11 cellular contexts compared by ENCODE assay signal in genomic region chr10:68934994-68935393, GRCh38. TPM values are rescaled to one million over a fixed set of nuclear protein-coding genes. Genes with fewer than 3 reads are reported as not detected.
A peak's percentile ranks its signal among the peaks of the same experiment; 100 is the strongest.
DNase-seq lines count a peak whose midpoint lies in the region; ATAC-seq, FAIRE-seq and TF ChIP-seq lines count a peak whose summit lies in the region.
"Had no signal": no experiment of that assay in that cellular context is flagged by ENCODE, and none has a peak within 500 bp of the region (broad histone marks: within the 10 kb centered on the region; RNA-seq: fewer than 3 reads in every experiment).

No MANE protein-coding gene starts in this region.

- H3K4me1 Mint-ChIP-seq in activated CD8-positive, alpha-beta T cell treated with anti-CD3 and anti-CD28 coated beads for 36 hours (ENCODE audit: low read depth), result peaks cover 12% of the 10 kb centered on the region
- peaks cover 5% of the 10 kb centered on the region for H3K4me1 Mint-ChIP-seq in activated CD8-positive, alpha-beta T cell treated with anti-CD3 and anti-CD28 coated beads, Interleukin-2, amount 10 ng/mL, durations not matched to agents 7 days and 5 days (ENCODE audit: low read depth)
- H3K4me1 Mint-ChIP-seq in stimulated activated naive CD8-positive, alpha-beta T cell treated with anti-CD3 and anti-CD28 coated beads, Interleukin-15, amount 100 ng/mL, for 72 hours, result peaks cover 5% of the 10 kb centered on the region
- peaks cover 20% of the 10 kb centered on the region for H3K4me1 Mint-ChIP-seq in activated naive CD8-positive, alpha-beta T cell treated with anti-CD3 and anti-CD28 coated beads for 36 hours

- peaks cover 46% of the 10 kb centered on the region for H3K36me3 Mint-ChIP-seq in activated CD8-positive, alpha-beta T cell treated with anti-CD3 and anti-CD28 coated beads for 36 hours (ENCODE audit: low read depth)
- H3K36me3 Mint-ChIP-seq in activated CD8-positive, alpha-beta T cell treated with anti-CD3 and anti-CD28 coated beads, Interleukin-2, amount 10 ng/mL, durations not matched to agents 7 days and 5 days (ENCODE audit: low read depth), result peaks cover 49% of the 10 kb centered on the region
- peaks cover 26% of the 10 kb centered on the region for H3K36me3 Mint-ChIP-seq in activated naive CD8-positive, alpha-beta T cell treated with anti-CD3 and anti-CD28 coated beads for 36 hours

- no peak for DNase-seq in activated CD8-positive, alpha-beta T cell treated with anti-CD3 and anti-CD28 coated beads for 36 hours
- DNase-seq in activated CD8-positive, alpha-beta T cell treated with anti-CD3 and anti-CD28 coated beads, Interleukin-2, amount 10 ng/mL, durations not matched to agents 7 days and 5 days, result no peak
- no peak for DNase-seq in stimulated activated naive CD8-positive, alpha-beta T cell treated with anti-CD3 and anti-CD28 coated beads, Interleukin-15, Interleukin-2, amounts not matched to agents 100 U/mL and 50 U/mL, for 24 hours
- no peak for DNase-seq in stimulated activated naive CD8-positive, alpha-beta T cell treated with anti-CD3 and anti-CD28 coated beads, Interleukin-15, amount 100 ng/mL, for 72 hours
- no peak for DNase-seq in activated naive CD8-positive, alpha-beta T cell treated with anti-CD3 and anti-CD28 coated beads for 36 hours
- DNase-seq in frontal cortex (ENCODE audit: low spot score in 2 of 2), result no peak
- DNase-seq in central memory CD4-positive, alpha-beta T cell, result no peak
- DNase-seq: 8988T; ACHN; CD4-positive, CD25-positive, alpha-beta regulatory T cell; DMS53 had no signal

- no peaks in the 10 kb centered on the region for H3K9me3 Mint-ChIP-seq in activated CD8-positive, alpha-beta T cell treated with anti-CD3 and anti-CD28 coated beads for 36 hours
- H3K9me3 Mint-ChIP-seq in activated CD8-positive, alpha-beta T cell treated with anti-CD3 and anti-CD28 coated beads, Interleukin-2, amount 10 ng/mL, durations not matched to agents 7 days and 5 days (ENCODE audit: insufficient read depth), result no peaks in the 10 kb centered on the region
- H3K9me3 Mint-ChIP-seq in stimulated activated naive CD8-positive, alpha-beta T cell treated with anti-CD3 and anti-CD28 coated beads, Interleukin-15, amount 100 ng/mL, for 72 hours, result no peaks in the 10 kb centered on the region
- H3K9me3 Mint-ChIP-seq in activated naive CD8-positive, alpha-beta T cell treated with anti-CD3 and anti-CD28 coated beads for 36 hours, result no peaks in the 10 kb centered on the region
- H3K9me3 Mint-ChIP-seq: CD4-positive, CD25-positive, alpha-beta regulatory T cell had no signal

- no peak for FAIRE-seq in frontal cortex (lab: Jason Lieb, UNC)

- peak overlapping the region; percentile 20 for H3K27ac Mint-ChIP-seq in activated CD8-positive, alpha-beta T cell treated with anti-CD3 and anti-CD28 coated beads for 36 hours
- H3K27ac Mint-ChIP-seq in activated CD8-positive, alpha-beta T cell treated with anti-CD3 and anti-CD28 coated beads, Interleukin-2, amount 10 ng/mL, durations not matched to agents 7 days and 5 days, result no peak overlapping the region
- peak overlapping the region in 1 of 2 donors; percentile 24 for H3K27ac Mint-ChIP-seq in stimulated activated naive CD8-positive, alpha-beta T cell treated with anti-CD3 and anti-CD28 coated beads, Interleukin-15, amount 100 ng/mL, for 72 hours
- peak overlapping the region; percentile 38 for H3K27ac Mint-ChIP-seq in activated naive CD8-positive, alpha-beta T cell treated with anti-CD3 and anti-CD28 coated beads for 36 hours
- H3K27ac Mint-ChIP-seq: CD4-positive, CD25-positive, alpha-beta regulatory T cell had no signal

- ATAC-seq in activated CD8-positive, alpha-beta T cell treated with anti-CD3 and anti-CD28 coated beads for 36 hours, result no peak
- ATAC-seq in activated CD8-positive, alpha-beta T cell treated with anti-CD3 and anti-CD28 coated beads, Interleukin-2, amount 10 ng/mL, durations not matched to agents 7 days and 5 days, result no peak
- peak; percentile 65 for ATAC-seq in stimulated activated naive CD8-positive, alpha-beta T cell treated with anti-CD3 and anti-CD28 coated beads, Interleukin-15, Interleukin-2, amounts not matched to agents 100 U/mL and 50 U/mL, for 24 hours
- ATAC-seq in stimulated activated naive CD8-positive, alpha-beta T cell treated with anti-CD3 and anti-CD28 coated beads, Interleukin-15, amount 100 ng/mL, for 72 hours, result no peak

- no peak overlapping the region for H3K4me3 Mint-ChIP-seq in activated CD8-positive, alpha-beta T cell treated with anti-CD3 and anti-CD28 coated beads for 36 hours
- no peak overlapping the region for H3K4me3 Mint-ChIP-seq in activated CD8-positive, alpha-beta T cell treated with anti-CD3 and anti-CD28 coated beads, Interleukin-2, amount 10 ng/mL, durations not matched to agents 7 days and 5 days
- H3K4me3 Mint-ChIP-seq in stimulated activated naive CD8-positive, alpha-beta T cell treated with anti-CD3 and anti-CD28 coated beads, Interleukin-15, amount 100 ng/mL, for 72 hours, result no peak overlapping the region
- no peak overlapping the region for H3K4me3 Mint-ChIP-seq in activated naive CD8-positive, alpha-beta T cell treated with anti-CD3 and anti-CD28 coated beads for 36 hours
- H3K4me3 Mint-ChIP-seq: CD4-positive, CD25-positive, alpha-beta regulatory T cell had no signal

- POLR2A ChIA-PET in activated CD8-positive, alpha-beta T cell treated with anti-CD3 and anti-CD28 coated beads for 36 hours (lab: Charles Lee), result interaction anchor here (0.7 to 2.0 kb wide), 3 partner anchors 18 to 32 kb away, joined by 3 to 6 read pairs (median 3); partner anchors contain the start of gene DDX21
- POLR2A ChIA-PET in activated CD8-positive, alpha-beta T cell treated with anti-CD3 and anti-CD28 coated beads, Interleukin-2, amount 10 ng/mL, durations not matched to agents 7 days and 5 days (lab: Charles Lee), result no interaction called here

- no peaks in the 10 kb centered on the region for H3K27me3 Mint-ChIP-seq in activated CD8-positive, alpha-beta T cell treated with anti-CD3 and anti-CD28 coated beads for 36 hours
- no peaks in the 10 kb centered on the region for H3K27me3 Mint-ChIP-seq in activated CD8-positive, alpha-beta T cell treated with anti-CD3 and anti-CD28 coated beads, Interleukin-2, amount 10 ng/mL, durations not matched to agents 7 days and 5 days (ENCODE audit: low read depth)
- H3K27me3 Mint-ChIP-seq in stimulated activated naive CD8-positive, alpha-beta T cell treated with anti-CD3 and anti-CD28 coated beads, Interleukin-15, amount 100 ng/mL, for 72 hours, result no peaks in the 10 kb centered on the region
- H3K27me3 Mint-ChIP-seq in activated naive CD8-positive, alpha-beta T cell treated with anti-CD3 and anti-CD28 coated beads for 36 hours, result no peaks in the 10 kb centered on the region
- H3K27me3 Mint-ChIP-seq: CD4-positive, CD25-positive, alpha-beta regulatory T cell had no signal

- CTCF ChIA-PET in activated CD8-positive, alpha-beta T cell treated with anti-CD3 and anti-CD28 coated beads for 36 hours (lab: Charles Lee), result no interaction called here
- CTCF ChIA-PET in activated CD8-positive, alpha-beta T cell treated with anti-CD3 and anti-CD28 coated beads, Interleukin-2, amount 10 ng/mL, durations not matched to agents 7 days and 5 days (lab: Charles Lee), result no interaction called here

- intact Hi-C loops in activated CD8-positive, alpha-beta T cell treated with anti-CD3 and anti-CD28 coated beads for 36 hours (cut with micrococcal nuclease), result no loop called here

- TF ChIP-seq CTCF in activated CD8-positive, alpha-beta T cell treated with anti-CD3 and anti-CD28 coated beads for 36 hours (IDR thresholded peaks at IDR 0.05), result no peak

RNA-seq across cellular contexts. Expression of gene DDX21, which starts 21.0 kb away (rescaled TPM):
- total RNA-seq in activated CD8-positive, alpha-beta T cell treated with anti-CD3 and anti-CD28 coated beads for 36 hours, result 100 to 1,000 TPM; 192 to 194 TPM
- 10 to 100 TPM; 94.7 to 94.9 TPM for total RNA-seq in activated CD8-positive, alpha-beta T cell treated with anti-CD3 and anti-CD28 coated beads, Interleukin-2, amount 10 ng/mL, durations not matched to agents 7 days and 5 days
- 100 to 1,000 TPM; 306 to 308 TPM for total RNA-seq in activated naive CD8-positive, alpha-beta T cell treated with anti-CD3 and anti-CD28 coated beads for 36 hours
- 46.5 TPM for total RNA-seq in frontal cortex

RNA-seq across cellular contexts. Expression of gene DDX50, which starts 33.9 kb away (rescaled TPM):
- 100 to 1,000 TPM; 102 to 105 TPM for total RNA-seq in activated CD8-positive, alpha-beta T cell treated with anti-CD3 and anti-CD28 coated beads for 36 hours
- 10 to 100 TPM; 46.9 to 50.7 TPM for total RNA-seq in activated CD8-positive, alpha-beta T cell treated with anti-CD3 and anti-CD28 coated beads, Interleukin-2, amount 10 ng/mL, durations not matched to agents 7 days and 5 days
- 10 to 100 TPM; 74.1 to 79.1 TPM for total RNA-seq in activated naive CD8-positive, alpha-beta T cell treated with anti-CD3 and anti-CD28 coated beads for 36 hours
- 51.4 TPM for total RNA-seq in frontal cortex

RNA-seq across cellular contexts. Expression of gene KIFBP, which starts 53.6 kb away (rescaled TPM):
- 10 to 100 TPM in 1 of 2 experiments, 1 to 10 TPM in 1; 9.7 to 10.9 TPM for total RNA-seq in activated CD8-positive, alpha-beta T cell treated with anti-CD3 and anti-CD28 coated beads for 36 hours
- 10 to 100 TPM; 13.7 to 16.5 TPM for total RNA-seq in activated CD8-positive, alpha-beta T cell treated with anti-CD3 and anti-CD28 coated beads, Interleukin-2, amount 10 ng/mL, durations not matched to agents 7 days and 5 days
- total RNA-seq in activated naive CD8-positive, alpha-beta T cell treated with anti-CD3 and anti-CD28 coated beads for 36 hours, result 10 to 100 TPM; 13.3 to 14.1 TPM
- 32.2 TPM for total RNA-seq in frontal cortex
